ENCODE assay signal across 1 cellular context in genomic region chr9:68704804-68705635, GRCh38.
A peak's percentile ranks its signal among the peaks of the same experiment; 100 is the strongest.
TF ChIP-seq lines count a peak whose summit lies in the region.

Gene PIP5K1B (plus strand): TSS chr9:68705240. CDS start chr9:68822615, 117,375 bp downstream.

TF ChIP-seq in K562, 482 proteins besides CTCF, POLR2A, EP300 and RAD21 (continued from another document):
- TF ChIP-seq MTA3 (IDR thresholded peaks at IDR 0.05; ENCODE audit: borderline replicate concordance) (no peak), MAFK (IDR thresholded peaks at IDR 0.05; ENCODE audit: low read length) (no peak), COPS2 (conservative IDR thresholded peaks at IDR 0.05) (no peak), ARID4B (CRISPR knock-in tag; IDR thresholded peaks at IDR 0.05) (peak; percentile 69; the same call in 1 of the 2 replicates), ZFPM2 (CRISPR knock-in tag; IDR thresholded peaks at IDR 0.05) (no peak), AFF4 (CRISPR knock-in tag; IDR thresholded peaks at IDR 0.05) (no peak), ATF3 (IDR thresholded peaks at IDR 0.05) (no peak), ATF3 (CRISPR knock-in tag; conservative IDR thresholded peaks at IDR 0.05) (no peak), DDX20 (tag; IDR thresholded peaks at IDR 0.05; ENCODE audit: low read depth) (no peak), NONO (IDR thresholded peaks at IDR 0.05; ENCODE audit: low read depth in 2 of 2, low read length in 1 of 2) (peak; percentile 74 to 76; a peak in 3 of 4 replicates), TGIF2 (CRISPR knock-in tag; IDR thresholded peaks at IDR 0.05) (no peak), E4F1 (CRISPR knock-in tag; IDR thresholded peaks at IDR 0.05; ENCODE audit: borderline replicate concordance) (0 out of 2 replicates have a peak, but pooled peaks have one; percentile 50), KDM5B (IDR thresholded peaks at IDR 0.05; ENCODE audit: insufficient replicate concordance, low read depth, low read length) (peak; percentile 28), IFI16 (CRISPR knock-in tag; IDR thresholded peaks at IDR 0.05) (no peak), ZNF212 (CRISPR knock-in tag; IDR thresholded peaks at IDR 0.05) (no peak), REST (CRISPR knock-in tag; IDR thresholded peaks at IDR 0.05; ENCODE audit: low read depth) (0 out of 2 replicates have a peak, but pooled peaks have one; percentile 36), FOXJ2 (tag; IDR thresholded peaks at IDR 0.05) (no peak)
TF ChIP-seq in K562: peak in this region for 59.
